Comparison of ENCODE assay signal across 32 cellular contexts in genomic region chr3:114176487-114176886, GRCh38. TPM values are rescaled to one million over a fixed set of nuclear protein-coding genes. Genes with fewer than 3 reads are reported as not detected.
A peak's percentile ranks its signal among the peaks of the same experiment; 100 is the strongest.
DNase-seq lines count a peak whose midpoint lies in the region; ATAC-seq, FAIRE-seq and TF ChIP-seq lines count a peak whose summit lies in the region.
"Had no signal": no experiment of that assay in that cellular context is flagged by ENCODE, and none has a peak within 500 bp of the region (broad histone marks: within the 10 kb centered on the region; RNA-seq: fewer than 3 reads in every experiment).

No MANE protein-coding gene starts in this region.

- TF ChIP-seq CTCF in cardiac muscle cell (IDR thresholded peaks at IDR 0.05; ENCODE audit: low read depth, low read length) = no peak
- no peak for TF ChIP-seq CTCF in H1 (IDR thresholded peaks at IDR 0.05; ENCODE audit: control extremely low read depth in 1 of 3, insufficient read depth in 1 of 3, low read depth in 1 of 3, low read length in 3 of 3)

- TF ChIP-seq EP300 in H1 (IDR thresholded peaks at IDR 0.05; ENCODE audit: borderline replicate concordance in 1 of 2, low read depth in 2 of 2, low read length in 2 of 2) = no peak

- H3K4ac ChIP-seq in H1 (replicated peaks; ENCODE audit: insufficient read length, low read depth, low read length) = no peak overlapping the region

- no peak overlapping the region for H4K91ac ChIP-seq in H1 (replicated peaks; ENCODE audit: insufficient read length, low read length)

- H3K36me3 ChIP-seq in cardiac muscle cell (no peaks in the 10 kb centered on the region), H1 (ENCODE audit: control insufficient read depth in 2 of 4, insufficient read depth in 4 of 4, low read length in 3 of 4) (no peaks in the 10 kb centered on the region)
- H3K36me3 ChIP-seq: BE2C, BLaER1 had no signal

- in situ Hi-C loops in G401 (cut with HindIII; ENCODE audit: low sequenced_read_pairs) = no loop called here

- no peak overlapping the region for H3K4me3 Mint-ChIP-seq in activated T-helper 17 cell treated with anti-CD3 and anti-CD28 coated beads, Interleukin-2, amount 50 U/mL, for 72 hours
- H3K4me3 Mint-ChIP-seq in stimulated activated effector memory CD8-positive, alpha-beta T cell treated with anti-CD3 and anti-CD28 coated beads, Interleukin-12 subunit alpha, Interleukin-12 subunit beta, amount 100 ng/mL, for 72 hours = no peak overlapping the region
- H3K4me3 Mint-ChIP-seq: CD14-positive monocyte; CD4-positive, alpha-beta memory T cell; CD4-positive, CD25-positive, alpha-beta regulatory T cell; CD8-positive, alpha-beta memory T cell had no signal

- no peak overlapping the region for H3K18ac ChIP-seq in H1 (ENCODE audit: extremely low read depth, low read length)

- no peak overlapping the region for H2BK5ac ChIP-seq in H1 (ENCODE audit: low read depth, low read length)

- FAIRE-seq in H1 (lab: Jason Lieb, UNC) = no peak
- FAIRE-seq: A204.1, G401.6, GM12891, GM19239 had no signal

- no peak overlapping the region for H2AK5ac ChIP-seq in H1 (ENCODE audit: low read depth, low read length)

- WGBS in H1 (ENCODE audit: extremely low coverage in 1 of 2, insufficient coverage in 1 of 2, insufficient read length in 1 of 2, insufficient replicate concordance in 2 of 2, low coverage in 1 of 2, low lambda C conversion rate in 2 of 2, missing lambda C conversion rate in 1 of 2), 2 experiments = 78% methylated on average over 6 of the region's 6 CpGs; no CpG with 5 or more reads in 1 of the 2 experiments

- H3K9ac ChIP-seq in H1 (replicated peaks in 1 of 4; ENCODE audit: extremely low read depth in 1 of 4, low read depth in 3 of 4, low read length in 3 of 4) = no peak overlapping the region
- H3K9ac ChIP-seq: BLaER1 had no signal

- H3K14ac ChIP-seq in H1 (ENCODE audit: insufficient read length) = no peak overlapping the region

- POLR2A ChIA-PET in H1 (lab: Charles Lee; ENCODE audit: partially characterized antibody) = interaction anchor here (0.6 kb wide), 1 partner anchor 57 kb away, joined by 3 read pairs; no protein-coding TSS in a partner anchor

- no peak overlapping the region for H3K23ac ChIP-seq in H1 (ENCODE audit: insufficient read length)

- H3K9me3 ChIP-seq in cardiac muscle cell (ENCODE audit: low read depth) = no peaks in the 10 kb centered on the region
- no peaks in the 10 kb centered on the region for H3K9me3 ChIP-seq in H1 (ENCODE audit: insufficient read depth in 2 of 2, low read depth in 1 of 2, low read length in 1 of 2)
- H3K9me3 ChIP-seq: BE2C, BLaER1 had no signal

- no peak overlapping the region for H2AFZ ChIP-seq in H1 (ENCODE audit: low read length)

- intact Hi-C loops in Right ventricle myocardium inferior (cut with DNase I) = no loop called here

- DNase-seq in cardiac muscle cell (ENCODE audit: low read depth in 1 of 2, low spot score in 1 of 2) = no peak
- no peak for DNase-seq in Right ventricle myocardium inferior (ENCODE audit: missing footprints)
- DNase-seq in H1 (ENCODE audit: low read depth in 1 of 2, low spot score in 2 of 2) = no peak
- no peak for DNase-seq in stimulated activated effector memory CD8-positive, alpha-beta T cell treated with anti-CD3 and anti-CD28 coated beads, Interleukin-12 subunit alpha, Interleukin-12 subunit beta, amount 100 ng/mL, for 72 hours (ENCODE audit: low spot score in 2 of 2)
- no peak for DNase-seq in NK-92 (lab: John Stamatoyannopoulos, UW; ENCODE audit: unreplicated experiment)
- DNase-seq in G401 (ENCODE audit: low spot score) = no peak
- DNase-seq: 8988T; ACHN; BE2C; C1 segment of cervical spinal cord; CD4-positive, alpha-beta memory T cell; CD4-positive, CD25-positive, alpha-beta regulatory T cell; CD8-positive, alpha-beta memory T cell; COR-L47; DMS 273 treated with DMSO at 0.1 percent for 48 hours; DMS153; DMS53; DMS79; DND-41; EL; GF-D8 had no signal

- no peak overlapping the region for H2BK12ac ChIP-seq in H1 (ENCODE audit: low read depth, low read length)

- ATAC-seq in Right ventricle myocardium inferior = no peak
- peak; percentile 26 for ATAC-seq in activated T-helper 17 cell treated with anti-CD3 and anti-CD28 coated beads, Interleukin-2, amount 50 U/mL, for 72 hours (replicated peaks)
- ATAC-seq in stimulated activated effector memory CD8-positive, alpha-beta T cell treated with anti-CD3 and anti-CD28 coated beads, Interleukin-12 subunit alpha, Interleukin-12 subunit beta, amount 100 ng/mL, for 72 hours = peak; percentile 57
- no peak for ATAC-seq in GM21423 (IDR thresholded peaks at IDR 0.05; ENCODE audit: unreplicated experiment)

- H2BK20ac ChIP-seq in H1 (ENCODE audit: low read length) = no peak overlapping the region

- CTCF ChIA-PET in H1 (lab: Charles Lee; ENCODE audit: partially characterized antibody) = interaction anchor here (0.7 to 2.3 kb wide), 4 partner anchors 21 to 1636 kb away, joined by 3 to 12 read pairs (median 6); no protein-coding TSS in a partner anchor

- H3K4me1 ChIP-seq in cardiac muscle cell (ENCODE audit: low read depth) (peaks cover 48% of the 10 kb centered on the region), H1 (replicated peaks in 1 of 4; ENCODE audit: control insufficient read depth in 3 of 4, insufficient read depth in 4 of 4, low read length in 3 of 4) (peaks cover 0 to 7% (median 1%) of the 10 kb centered on the region in 4 experiments; a peak in 2 of 7 replicates)
- H3K4me1 ChIP-seq: BE2C, BLaER1 had no signal

- no peaks in the 10 kb centered on the region for H3K79me1 ChIP-seq in H1 (ENCODE audit: low read depth, low read length)

- no peak overlapping the region for H4K5ac ChIP-seq in H1 (ENCODE audit: insufficient read length, low read depth, low read length)

- H3K4me3 ChIP-seq in cardiac muscle cell (no peak overlapping the region), H1 (ENCODE audit: extremely low read depth in 1 of 4, insufficient read depth in 2 of 4, low read depth in 3 of 4, low read length in 4 of 4) (no peak overlapping the region)
- H3K4me3 ChIP-seq: BLaER1 had no signal

- no peaks in the 10 kb centered on the region for H3K9me3 Mint-ChIP-seq in activated T-helper 17 cell treated with anti-CD3 and anti-CD28 coated beads, Interleukin-2, amount 50 U/mL, for 72 hours
- peaks cover 2% of the 10 kb centered on the region for H3K9me3 Mint-ChIP-seq in stimulated activated effector memory CD8-positive, alpha-beta T cell treated with anti-CD3 and anti-CD28 coated beads, Interleukin-12 subunit alpha, Interleukin-12 subunit beta, amount 100 ng/mL, for 72 hours
- H3K9me3 Mint-ChIP-seq: CD14-positive monocyte; CD4-positive, alpha-beta memory T cell; CD8-positive, alpha-beta memory T cell had no signal

- H3K23me2 ChIP-seq in H1 (ENCODE audit: low read depth, low read length) = no peaks in the 10 kb centered on the region

- no peak for TF ChIP-seq POLR2A in H1 (IDR thresholded peaks at IDR 0.05; ENCODE audit: control extremely low read depth in 1 of 2, low read depth in 2 of 2, low read length in 2 of 2)

- no peaks in the 10 kb centered on the region for H3K27me3 Mint-ChIP-seq in activated T-helper 17 cell treated with anti-CD3 and anti-CD28 coated beads, Interleukin-2, amount 50 U/mL, for 72 hours
- H3K27me3 Mint-ChIP-seq: CD4-positive, alpha-beta memory T cell had no signal

- peak overlapping the region; percentile 40 for H3K27ac ChIP-seq in cardiac muscle cell
- H3K27ac ChIP-seq in H1 (ENCODE audit: low read depth, low read length) = no peak overlapping the region
- H3K27ac ChIP-seq: BLaER1 had no signal

- H2BK120ac ChIP-seq in H1 (replicated peaks; ENCODE audit: low read depth, low read length) = peak overlapping the region; percentile 36

- no peak overlapping the region for H3K27ac Mint-ChIP-seq in activated T-helper 17 cell treated with anti-CD3 and anti-CD28 coated beads, Interleukin-2, amount 50 U/mL, for 72 hours
- no peak overlapping the region for H3K27ac Mint-ChIP-seq in stimulated activated effector memory CD8-positive, alpha-beta T cell treated with anti-CD3 and anti-CD28 coated beads, Interleukin-12 subunit alpha, Interleukin-12 subunit beta, amount 100 ng/mL, for 72 hours
- H3K27ac Mint-ChIP-seq: CD14-positive monocyte; CD4-positive, alpha-beta memory T cell; CD4-positive, CD25-positive, alpha-beta regulatory T cell; CD8-positive, alpha-beta memory T cell had no signal

- no peaks in the 10 kb centered on the region for H3K4me1 Mint-ChIP-seq in activated T-helper 17 cell treated with anti-CD3 and anti-CD28 coated beads, Interleukin-2, amount 50 U/mL, for 72 hours
- H3K4me1 Mint-ChIP-seq in stimulated activated effector memory CD8-positive, alpha-beta T cell treated with anti-CD3 and anti-CD28 coated beads, Interleukin-12 subunit alpha, Interleukin-12 subunit beta, amount 100 ng/mL, for 72 hours = peaks cover 7% of the 10 kb centered on the region
- H3K4me1 Mint-ChIP-seq: CD14-positive monocyte had no signal

- H4K8ac ChIP-seq in H1 (ENCODE audit: extremely low read depth, insufficient read depth, low read length) = no peak overlapping the region

- H3K27me3 ChIP-seq in cardiac muscle cell (no peaks in the 10 kb centered on the region), H1 (replicated peaks in 1 of 4; ENCODE audit: control insufficient read depth in 3 of 4, extremely low read depth in 1 of 4, insufficient read depth in 3 of 4, low read length in 3 of 4) (no peaks in the 10 kb centered on the region)
- H3K27me3 ChIP-seq: BLaER1 had no signal

- TF ChIP-seq RAD21 in H1 (IDR thresholded peaks at IDR 0.05 in 1 of 2, conservative IDR thresholded peaks at IDR 0.05 in 1 of 2; ENCODE audit: low read depth in 2 of 2, low read length in 2 of 2) = no peak

- H2BK15ac ChIP-seq in H1 (ENCODE audit: low read length) = no peak overlapping the region

- no peak overlapping the region; a peak in 1 of 4 replicates for H3K4me2 ChIP-seq in H1 (ENCODE audit: insufficient read depth in 1 of 2, low read depth in 2 of 2, low read length in 2 of 2)
- H3K4me2 ChIP-seq: BLaER1 had no signal

- no peak overlapping the region for H3K56ac ChIP-seq in H1 (replicated peaks; ENCODE audit: insufficient read length, low read depth, low read length)

- H3K36me3 Mint-ChIP-seq in activated T-helper 17 cell treated with anti-CD3 and anti-CD28 coated beads, Interleukin-2, amount 50 U/mL, for 72 hours (ENCODE audit: low read depth) = no peaks in the 10 kb centered on the region
- no peaks in the 10 kb centered on the region for H3K36me3 Mint-ChIP-seq in stimulated activated effector memory CD8-positive, alpha-beta T cell treated with anti-CD3 and anti-CD28 coated beads, Interleukin-12 subunit alpha, Interleukin-12 subunit beta, amount 100 ng/mL, for 72 hours
- H3K36me3 Mint-ChIP-seq: CD14-positive monocyte; CD4-positive, alpha-beta memory T cell; CD4-positive, CD25-positive, alpha-beta regulatory T cell had no signal

- no peaks in the 10 kb centered on the region for H3K79me2 ChIP-seq in H1 (ENCODE audit: control insufficient read depth in 1 of 2, insufficient read depth in 2 of 2, low read length in 2 of 2)

- H4K20me1 ChIP-seq in H1 (replicated peaks in 1 of 2; ENCODE audit: control insufficient read depth in 1 of 2, insufficient read depth in 2 of 2, low read length in 2 of 2) = no peaks in the 10 kb centered on the region
- H4K20me1 ChIP-seq: BLaER1 had no signal

RNA-seq across cellular contexts. Expression of gene DRD3, which starts 2.4 kb away (rescaled TPM):
- total RNA-seq in cardiac muscle cell (0.51 TPM in 1 of 2 replicates, not detected in the other), Right ventricle myocardium inferior (not detected)
- polyA plus RNA-seq in cardiac muscle cell (not detected in 2 replicates), H1 (2011; rRNA removed) (1.2 and 1.3 TPM in 2 replicates)
- not detected for total RNA-seq in activated T-helper 17 cell treated with anti-CD3 and anti-CD28 coated beads, Interleukin-2, amount 50 U/mL, for 72 hours
- total RNA-seq in H1 (2021; fragmentation: NEBNext Ultra II Directional; extraction: Animal tissue kit (Norgen Biotek cat#: 25700)) = 0.32 and 0.34 TPM in 2 replicates
- polyA plus RNA-seq in H1 (2011; cell fraction: cytosol; rRNA removed) = 0.59 TPM
- polyA plus RNA-seq in H1 (2011; cell fraction: nucleus; rRNA removed) = 0.86 TPM
- polyA plus RNA-seq in H1 (2012, experiment 1 of 2) = 0.18 to 0.46 TPM (median 0.37 TPM) in 4 replicates
- polyA plus RNA-seq in H1 (2012, experiment 2 of 2) = 0.28 TPM
- polyA plus RNA-seq in H1 (2013, experiment 1 of 2) = 1.0 TPM
- polyA plus RNA-seq in H1 (2013, experiment 2 of 2) = 0.72 TPM
- 0.22 and 1.2 TPM in 2 replicates for polyA minus RNA-seq in H1 (2011; rRNA and poly(A)+ RNA removed)
- polyA minus RNA-seq in H1 (2011; cell fraction: cytosol; rRNA and poly(A)+ RNA removed) = not detected
- polyA minus RNA-seq in H1 (2011; cell fraction: nucleus; rRNA and poly(A)+ RNA removed) = 1.2 TPM
- not detected in 2 replicates for total RNA-seq in G401 (2014; rRNA removed; shearing (Covaris generic))
- total RNA-seq: A673, Daoy had no signal
- polyA plus RNA-seq: AG04450; CD14-positive monocyte; CD4-positive, alpha-beta memory T cell; CD8-positive, alpha-beta memory T cell had no signal

Comparison
In these comparisons a context has a peak if more than half of its experiments do, and no peak if none do; other contexts are left out.
1. ATAC-seq: peak in activated T-helper 17 cell treated with anti-CD3 and anti-CD28 coated beads, Interleukin-2, amount 50 U/mL, for 72 hours (single experiment) and stimulated activated effector memory CD8-positive, alpha-beta T cell treated with anti-CD3 and anti-CD28 coated beads, Interleukin-12 subunit alpha, Interleukin-12 subunit beta, amount 100 ng/mL, for 72 hours (single experiment); none in Right ventricle myocardium inferior (single experiment) and GM21423 (single experiment).